14 cellular contexts compared by ENCODE assay signal in genomic region chr14:93686313-93686712, GRCh38.
"Had no signal": no experiment of that assay in that cellular context is flagged by ENCODE, and none has a peak within 500 bp of the region (broad histone marks: within the 10 kb centered on the region; RNA-seq: fewer than 3 reads in every experiment).

No MANE protein-coding gene starts in this region.

- H3K9me3 Mint-ChIP-seq: activated naive CD8-positive, alpha-beta T cell treated with anti-CD3 and anti-CD28 coated beads for 36 hours; endodermal cell; natural killer cell treated with Interleukin-12 subunit alpha and Interleukin-12 subunit beta and Interleukin-15 and Interleukin-18, amount 100 ng/mL, for 72 hours had no signal

- H3K36me3 Mint-ChIP-seq: activated naive CD8-positive, alpha-beta T cell treated with anti-CD3 and anti-CD28 coated beads for 36 hours; natural killer cell treated with Interleukin-12 subunit alpha and Interleukin-12 subunit beta and Interleukin-15 and Interleukin-18, amount 100 ng/mL, for 72 hours had no signal

- H3K27ac Mint-ChIP-seq: activated naive CD8-positive, alpha-beta T cell treated with anti-CD3 and anti-CD28 coated beads for 36 hours; endodermal cell; natural killer cell treated with Interleukin-12 subunit alpha and Interleukin-12 subunit beta and Interleukin-15 and Interleukin-18, amount 100 ng/mL, for 72 hours had no signal

- H3K36me3 ChIP-seq: esophagus squamous epithelium, sigmoid colon, upper lobe of right lung had no signal

- H3K9me3 ChIP-seq: esophagus squamous epithelium, sigmoid colon, upper lobe of right lung had no signal

- H3K4me1 ChIP-seq: esophagus squamous epithelium, foreskin keratinocyte, sigmoid colon, upper lobe of right lung had no signal

- H3K4me1 Mint-ChIP-seq: activated naive CD8-positive, alpha-beta T cell treated with anti-CD3 and anti-CD28 coated beads for 36 hours had no signal

- H3K27ac ChIP-seq: esophagus squamous epithelium, foreskin keratinocyte, sigmoid colon, upper lobe of right lung had no signal

- H3K27me3 ChIP-seq: foreskin keratinocyte, sigmoid colon had no signal

- H3K4me3 Mint-ChIP-seq: activated naive CD8-positive, alpha-beta T cell treated with anti-CD3 and anti-CD28 coated beads for 36 hours; endodermal cell; natural killer cell treated with Interleukin-12 subunit alpha and Interleukin-12 subunit beta and Interleukin-15 and Interleukin-18, amount 100 ng/mL, for 72 hours had no signal

- DNase-seq: activated effector memory CD4-positive, alpha-beta T cell treated with anti-CD3 and anti-CD28 coated beads, Interleukin-2, amount 50 U/mL, for 16 hours; activated naive CD8-positive, alpha-beta T cell treated with anti-CD3 and anti-CD28 coated beads for 36 hours; activated T-cell treated with anti-CD3 and anti-CD28 coated beads, Interleukin-2, amount 50 U/mL, for 1 hour; anterior cingulate cortex; endodermal cell; esophagus squamous epithelium; foreskin keratinocyte; head of caudate nucleus; left colon; sigmoid colon; stimulated activated CD4-positive, alpha-beta T cell treated with anti-CD3 and anti-CD28 coated beads, Interleukin-12 subunit alpha, Interleukin-12 subunit beta, amount 100 ng/mL, for 4 hours; stimulated activated naive CD4-positive, alpha-beta T cell; upper lobe of right lung had no signal

- H3K4me3 ChIP-seq: esophagus squamous epithelium, sigmoid colon, upper lobe of right lung had no signal
